ENCODE assay signal across 7 cellular contexts in the genomic region with DNA sequence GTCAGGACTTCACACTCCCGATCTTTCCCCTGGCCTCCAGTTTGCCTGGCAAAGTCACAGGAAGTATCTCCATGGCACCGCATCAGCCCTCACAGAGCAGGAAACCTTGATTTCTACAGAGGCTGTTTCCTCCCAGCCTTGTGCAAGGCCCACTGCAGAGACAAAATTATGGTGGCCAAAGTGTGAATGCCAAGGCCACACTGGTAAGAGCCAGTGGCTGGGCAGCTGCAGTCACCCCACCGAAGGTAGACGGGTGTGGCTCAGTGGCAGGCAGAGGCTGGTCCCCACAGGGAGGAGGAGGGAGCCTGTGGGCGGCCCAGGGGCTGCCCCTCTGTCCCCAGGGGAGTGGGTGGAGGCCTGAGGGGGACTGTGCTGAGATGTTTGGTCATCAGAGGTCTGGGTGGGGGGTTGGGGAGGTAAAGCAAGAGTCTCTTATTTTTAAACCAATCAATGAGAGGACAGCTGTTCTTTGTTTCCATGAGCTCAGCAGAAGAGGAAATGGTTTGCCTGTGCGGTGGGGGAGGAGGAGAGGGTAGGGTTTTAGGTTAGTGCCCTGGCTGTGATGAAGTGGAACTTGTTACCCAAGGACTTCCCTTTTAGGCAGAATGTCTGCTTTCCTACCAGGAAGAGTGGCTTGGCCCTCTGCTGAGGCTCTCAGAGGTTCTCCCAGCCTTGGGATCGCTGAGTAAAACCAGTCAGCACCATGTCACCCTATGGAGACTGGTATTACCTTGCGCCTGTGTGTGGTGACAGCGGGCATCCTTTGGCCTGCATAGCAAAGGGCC. TPM values are rescaled to one million over a fixed set of nuclear protein-coding genes. Genes with fewer than 3 reads are reported as not detected.
DNase-seq lines count a peak whose midpoint lies in the region; ATAC-seq and TF ChIP-seq lines count a peak whose summit lies in the region.

No MANE protein-coding gene starts in this region.

- H3K27ac ChIP-seq in left ventricle myocardium inferior (replicated peaks): peak overlapping the region; percentile 90
- H3K27ac ChIP-seq in skin epidermis: peak overlapping the region; percentile 23 to 98 (median 92)

- DNase-seq in NCI-H82 (lab: John Stamatoyannopoulos, UW): peak; percentile 95
- peak; percentile 73 for DNase-seq in activated T-cell treated with anti-CD3 and anti-CD28 coated beads, Interleukin-2, amount 50 U/mL, for 1 hour
- peak; percentile 55 for DNase-seq in left ventricle myocardium inferior
- no peak for DNase-seq in DMS79 (lab: John Stamatoyannopoulos, UW)

- no peaks in the 10 kb centered on the region for H3K9me3 ChIP-seq in left ventricle myocardium inferior (replicated peaks)

- peak; percentile 50 for ATAC-seq in HG02970 (IDR thresholded peaks at IDR 0.05; ENCODE audit: low FRiP score, unreplicated experiment)

- intact Hi-C loops in left ventricle myocardium inferior (cut with micrococcal nuclease): no loop called here

- no peaks in the 10 kb centered on the region for H3K36me3 ChIP-seq in left ventricle myocardium inferior

- peaks cover 84% of the 10 kb centered on the region for H3K4me1 ChIP-seq in left ventricle myocardium inferior

- TF ChIP-seq POLR2A in GM18951 (IDR thresholded peaks at IDR 0.05; ENCODE audit: extremely low read depth, insufficient read depth, insufficient read length): peak; percentile 68

- in situ Hi-C loops in GM18951 (cut with MboI; ENCODE audit: low sequenced_read_pairs, unreplicated experiment): no loop called here

- no peaks in the 10 kb centered on the region for H3K27me3 ChIP-seq in left ventricle myocardium inferior (ENCODE audit: low read depth)

- TF ChIP-seq CTCF in left ventricle myocardium inferior (IDR thresholded peaks at IDR 0.05; ENCODE audit: borderline replicate concordance): peak; percentile 10

- H3K4me3 ChIP-seq in left ventricle myocardium inferior (no peak overlapping the region), skin epidermis (no peak overlapping the region)

RNA-seq across cellular contexts. Expression of gene BTG2, which starts 18.0 kb away (rescaled TPM):
- total RNA-seq in left ventricle myocardium inferior: 73.7 TPM

RNA-seq across cellular contexts. Expression of gene CHIT1, which starts 57.8 kb away (rescaled TPM):
- total RNA-seq in left ventricle myocardium inferior: not detected
